9 cellular contexts compared by ENCODE assay signal in the genomic region with DNA sequence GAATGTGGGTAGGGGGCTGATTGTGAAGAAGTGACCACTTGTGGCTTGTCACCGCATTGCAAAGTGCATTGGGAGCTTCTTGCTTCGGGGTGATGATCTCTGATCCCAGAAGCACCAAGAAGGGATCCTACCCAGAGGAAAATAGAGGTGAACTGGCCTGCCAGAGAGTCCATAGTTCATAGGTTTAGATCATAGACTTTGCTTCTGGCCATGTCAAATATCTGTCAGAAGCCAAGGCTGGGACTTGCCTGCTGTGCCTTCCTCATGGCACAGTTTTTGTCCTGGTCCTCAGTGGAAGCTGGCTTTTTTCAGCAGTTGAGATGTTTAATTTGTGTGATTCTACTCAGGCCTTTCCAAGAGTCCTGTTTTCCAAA. TPM values are rescaled to one million over a fixed set of nuclear protein-coding genes. Genes with fewer than 3 reads are reported as not detected.
A peak's percentile ranks its signal among the peaks of the same experiment; 100 is the strongest.
DNase-seq lines count a peak whose midpoint lies in the region; ATAC-seq, FAIRE-seq and TF ChIP-seq lines count a peak whose summit lies in the region.
"Had no signal": no experiment of that assay in that cellular context is flagged by ENCODE, and none has a peak within 500 bp of the region (broad histone marks: within the 10 kb centered on the region; RNA-seq: fewer than 3 reads in every experiment).

No MANE protein-coding gene starts in this region.

- no peaks in the 10 kb centered on the region; the same call in 1 of the 2 replicates for H4K20me1 ChIP-seq in K562 (replicated peaks; ENCODE audit: control insufficient read depth, insufficient read depth, low read length)

- FAIRE-seq in K562 (lab: Jason Lieb, UNC): no peak

- no peak overlapping the region for H4K8ac ChIP-seq in mesenchymal stem cell (ENCODE audit: low read length)

- H3K4me1 ChIP-seq in heart left ventricle (peaks cover 7 to 57% (median 40%) of the 10 kb centered on the region in 12 donors), K562 (replicated peaks in 1 of 2; ENCODE audit: control insufficient read depth in 2 of 2, insufficient read depth in 2 of 2, low read length in 2 of 2) (peaks cover 9 to 27% of the 10 kb centered on the region in 2 experiments; a peak in 4 of 5 replicates), mesenchymal stem cell (ENCODE audit: control insufficient read depth, insufficient read depth, low read depth, low read length) (peaks cover 7% of the 10 kb centered on the region), vagina (peaks cover 47% of the 10 kb centered on the region)

- no peak for ATAC-seq in heart left ventricle
- no peak for ATAC-seq in left cardiac atrium
- no peak for ATAC-seq in K562
- ATAC-seq in HG02840 (IDR thresholded peaks at IDR 0.05; ENCODE audit: low FRiP score, unreplicated experiment): no peak

- in situ Hi-C loops in K562 (cut with MboI): no loop called here

- no peak for TF ChIP-seq EP300 in K562 (IDR thresholded peaks at IDR 0.05; ENCODE audit: low read length)

- no peak overlapping the region for H3K23ac ChIP-seq in mesenchymal stem cell (ENCODE audit: low read length in 2 of 2)

- no peak overlapping the region for H2BK12ac ChIP-seq in mesenchymal stem cell (ENCODE audit: low read length in 2 of 2)

- H3K27me3 ChIP-seq in heart left ventricle (no peaks in the 10 kb centered on the region), K562 (ENCODE audit: control insufficient read depth in 2 of 2, insufficient read depth in 2 of 2, low read length in 2 of 2) (no peaks in the 10 kb centered on the region), mesenchymal stem cell (ENCODE audit: control insufficient read depth in 1 of 2, insufficient read depth in 1 of 2, low read length in 2 of 2) (no peaks in the 10 kb centered on the region), vagina (no peaks in the 10 kb centered on the region)

- peak overlapping the region; percentile 65 to 98 (median 90) for H3K4me3 ChIP-seq in heart left ventricle
- peak overlapping the region; percentile 89 for H3K4me3 ChIP-seq in K562
- peak overlapping the region; percentile 88 to 90 for H3K4me3 ChIP-seq in mesenchymal stem cell (ENCODE audit: insufficient read depth in 1 of 2, low read depth in 1 of 2, low read length in 2 of 2)
- peak overlapping the region; percentile 64 to 92 for H3K4me3 ChIP-seq in vagina

- H3K27ac ChIP-seq in heart left ventricle: peak overlapping the region in 11 of 12 donors; percentile 65 to 96 (median 92)
- H3K27ac ChIP-seq in K562 (ENCODE audit: extremely low read depth, low read depth, low read length): peak overlapping the region; percentile 76; the same call in 2 of the 3 replicates
- no peak overlapping the region for H3K27ac ChIP-seq in mesenchymal stem cell (ENCODE audit: low read length, poor library complexity, severe bottlenecking)
- peak overlapping the region; percentile 81 for H3K27ac ChIP-seq in vagina

- peaks cover 15% of the 10 kb centered on the region for H3K79me1 ChIP-seq in mesenchymal stem cell (replicated peaks; ENCODE audit: low read length, poor library complexity, severe bottlenecking)

- H3K9me3 ChIP-seq in heart left ventricle (no peaks in the 10 kb centered on the region), K562 (replicated peaks; ENCODE audit: control insufficient read depth, insufficient read depth, low read depth, low read length) (no peaks in the 10 kb centered on the region), mesenchymal stem cell (ENCODE audit: control insufficient read depth, low read length) (no peaks in the 10 kb centered on the region), vagina (no peaks in the 10 kb centered on the region)

- no peak; a peak in 1 of 4 replicates for TF ChIP-seq RAD21 in K562 (CRISPR knock-in tag; conservative IDR thresholded peaks at IDR 0.05 in 1 of 2, IDR thresholded peaks at IDR 0.05 in 1 of 2)

- H3K9ac ChIP-seq in K562 (ENCODE audit: insufficient read depth in 1 of 2, low read depth in 2 of 2, low read length in 2 of 2): peak overlapping the region; percentile 71 to 96
- H3K9ac ChIP-seq in mesenchymal stem cell (ENCODE audit: low read length): peak overlapping the region; percentile 95

- H3K14ac ChIP-seq in mesenchymal stem cell (ENCODE audit: low read length in 2 of 2): no peak overlapping the region

- H3K4ac ChIP-seq in mesenchymal stem cell (ENCODE audit: low read depth in 1 of 2, low read length in 2 of 2): no peak overlapping the region

- CTCF ChIA-PET in K562 (lab: Yijun Ruan, JAX; ENCODE audit: low intra/inter-chr PET ratio): no interaction called here

- peak overlapping the region; percentile 84 for H3K4me2 ChIP-seq in K562 (ENCODE audit: insufficient read depth, low read length)
- peak overlapping the region; percentile 96 for H3K4me2 ChIP-seq in mesenchymal stem cell (ENCODE audit: low read length, poor library complexity, severe bottlenecking)

- intact Hi-C loops in heart left ventricle (cut with DNase I): no loop called here
- intact Hi-C loops in left cardiac atrium (cut with DNase I): no loop called here
- intact Hi-C loops in K562 (cut with micrococcal nuclease): loop anchor here (2.0 to 10.0 kb wide), 2 partner anchors 24 to 318 kb away; partner anchors contain the start of gene NDST2
- intact Hi-C loops in vagina (cut with DNase I): no loop called here

- no peak overlapping the region for H2BK15ac ChIP-seq in mesenchymal stem cell (ENCODE audit: low read depth, poor library complexity, severe bottlenecking)

- H2BK120ac ChIP-seq in mesenchymal stem cell (ENCODE audit: low read depth, low read length): no peak overlapping the region

- H3K18ac ChIP-seq in mesenchymal stem cell (ENCODE audit: low read depth in 1 of 2, low read length in 2 of 2): no peak overlapping the region

- H3K9me1 ChIP-seq in K562 (ENCODE audit: control insufficient read depth, insufficient read depth, low read length): no peaks in the 10 kb centered on the region

- POLR2A ChIA-PET in K562 (lab: Yijun Ruan, JAX): interaction anchor here (0.7 to 6.7 kb wide), 9 partner anchors 9 to 56 kb away, joined by 3 to 61 read pairs (median 4); a partner anchor contains a TSS

- TF ChIP-seq CTCF in heart left ventricle (IDR thresholded peaks at IDR 0.05) (no peak), K562 (IDR thresholded peaks at IDR 0.05 in 2 of 3, conservative IDR thresholded peaks at IDR 0.05 in 1 of 3; ENCODE audit: insufficient read depth in 2 of 3, low read depth in 1 of 3, low read length in 3 of 3) (0 out of 6 replicates have a peak, but pooled peaks of 2 of the 3 experiments have one; percentile 14 to 38), vagina (IDR thresholded peaks at IDR 0.05) (no peak)

- H4K91ac ChIP-seq in mesenchymal stem cell (ENCODE audit: low read length): no peak overlapping the region

- H3K36me3 ChIP-seq in heart left ventricle (peaks cover 5 to 30% (median 29%) of the 10 kb centered on the region in 9 donors), K562 (ENCODE audit: control insufficient read depth, insufficient read depth, low read length) (peaks cover 35% of the 10 kb centered on the region; the same call in 2 of the 3 replicates), mesenchymal stem cell (ENCODE audit: control insufficient read depth in 1 of 2, insufficient read depth in 2 of 2, low read depth in 1 of 2, low read length in 2 of 2) (peaks cover 28 to 31% of the 10 kb centered on the region in 2 experiments), vagina (peaks cover 0 to 30% of the 10 kb centered on the region in 2 donors)

- DNase-seq in heart left ventricle (no peak), left cardiac atrium (no peak), K562 (ENCODE audit: extremely low read depth in 1 of 4, low spot score in 3 of 4) (peak in 1 of 4 experiments; percentile 48), mesenchymal stem cell (no peak), vagina (ENCODE audit: extremely low spot score in 2 of 2) (no peak), HUDEP-2 (lab: John Stamatoyannopoulos, UW; ENCODE audit: unreplicated experiment in 76 of 76) (no peak), erythroblast (lab: John Stamatoyannopoulos, UW) (no peak)
- DNase-seq: NCI-H2227 treated with DMSO at 0.1 percent for 48 hours had no signal

- no TSS peak for BruUV-seq in K562 (replicated peaks; lab: Mats Ljungman, UMichigan)

- H2BK5ac ChIP-seq in mesenchymal stem cell (ENCODE audit: low read depth, low read length, poor library complexity, severe bottlenecking): no peak overlapping the region

- 0 to 4% (median 2%) methylated on average over 2 of the region's 2 CpGs for WGBS in heart left ventricle, 4 donors
- WGBS in K562 (ENCODE audit: insufficient coverage, low coverage, missing lambda C conversion rate): 9% methylated on average over 2 of the region's 2 CpGs
- 36% methylated on average over 2 of the region's 2 CpGs for WGBS in mesenchymal stem cell

- no peak overlapping the region for H2AK5ac ChIP-seq in mesenchymal stem cell (ENCODE audit: low read length, severe bottlenecking)

- peaks cover 50% of the 10 kb centered on the region for H3K79me2 ChIP-seq in K562 (ENCODE audit: control insufficient read depth, insufficient read depth, low read length)

- H2AFZ ChIP-seq in K562 (ENCODE audit: low read depth, low read length): 0 out of 2 replicates have a peak overlapping the region, but pooled peaks have one; percentile 94
- no peak overlapping the region for H2AFZ ChIP-seq in mesenchymal stem cell (ENCODE audit: low read depth, low read length)

- TF ChIP-seq POLR2A in heart left ventricle (IDR thresholded peaks at IDR 0.05): no peak
- TF ChIP-seq POLR2A in K562 (conservative IDR thresholded peaks at IDR 0.05): no peak
- no peak for TF ChIP-seq POLR2A in vagina (IDR thresholded peaks at IDR 0.05)
- no peak for TF ChIP-seq POLR2A in erythroblast (IDR thresholded peaks at IDR 0.05; ENCODE audit: low read length)

RNA-seq across cellular contexts. Expression of gene ZSWIM8, which starts 1.1 kb away (rescaled TPM):
- total RNA-seq in heart left ventricle (10 to 100 TPM; 37.6 to 69.7 (median 58.0) TPM), left cardiac atrium (10 to 100 TPM; 50.7 to 61.6 TPM), K562 (2014; rRNA removed) (21.9 and 34.2 TPM in 2 replicates), K562 (2014; rRNA removed; fragmentation: Illumina TruSeq; extraction: Trizol) (14.9 and 15.0 TPM in 2 replicates), K562 (2015; rRNA removed; fragmentation: Illumina TruSeq; extraction: Trizol) (26.7 and 30.0 TPM in 2 replicates), K562 (2021) (43.4 and 45.6 TPM in 2 replicates), vagina (123 TPM)
- polyA plus RNA-seq in heart left ventricle (10 to 100 TPM; 47.8 to 64.6 TPM), K562 (2011; rRNA removed) (35.1 and 76.4 TPM in 2 replicates), K562 (2014; fragmentation: Illumina TruSeq; extraction: Trizol) (40.7 and 51.3 TPM in 2 replicates), K562 (2014; fragmentation: Nextera tagmentation; extraction: Ambion mirVana) (1 to 10 TPM; 5.6 to 6.2 TPM), K562 (2014; rRNA removed) (38.4 and 47.8 TPM in 2 replicates)
- 202 and 543 TPM in 2 replicates for total RNA-seq in K562 (2011; cell fraction: chromatin; rRNA removed; ENCODE audit: low replicate concordance)
- 249 and 295 TPM in 2 replicates for total RNA-seq in K562 (2011; cell fraction: nucleolus; rRNA removed)
- total RNA-seq in K562 (2011; cell fraction: nucleoplasm; rRNA removed): 177 and 202 TPM in 2 replicates
- polyA plus RNA-seq in K562 (2011; cell fraction: cytosol; rRNA removed): 51.3 and 87.4 TPM in 2 replicates
- 367 and 476 TPM in 2 replicates for polyA plus RNA-seq in K562 (2011; cell fraction: nucleus; rRNA removed)
- 41.4 and 84.7 TPM in 2 replicates for polyA plus RNA-seq in K562 (2012)
- polyA minus RNA-seq in K562 (2011; rRNA and poly(A)+ RNA removed): 34.3 and 47.0 TPM in 2 replicates
- polyA minus RNA-seq in K562 (2011; cell fraction: cytosol; rRNA and poly(A)+ RNA removed): 38.9 and 42.1 TPM in 2 replicates
- polyA minus RNA-seq in K562 (2011; cell fraction: nucleus; rRNA and poly(A)+ RNA removed): 56.4 and 72.0 TPM in 2 replicates
- 89.1 TPM for polyA plus RNA-seq in mesenchymal stem cell (2013, experiment 1 of 2)
- polyA plus RNA-seq in mesenchymal stem cell (2013, experiment 2 of 2): 80.7 TPM

RNA-seq across cellular contexts. Expression of gene CHCHD1, which starts 4.7 kb away (rescaled TPM):
- total RNA-seq in heart left ventricle (10 to 100 TPM; 17.3 to 39.8 (median 22.7) TPM), left cardiac atrium (10 to 100 TPM; 21.7 to 24.7 TPM), K562 (2014; rRNA removed) (82.9 and 130 TPM in 2 replicates), K562 (2014; rRNA removed; fragmentation: Illumina TruSeq; extraction: Trizol) (68.2 and 79.6 TPM in 2 replicates), K562 (2015; rRNA removed; fragmentation: Illumina TruSeq; extraction: Trizol) (69.6 and 83.4 TPM in 2 replicates), K562 (2021) (52.9 and 54.9 TPM in 2 replicates), vagina (19.6 TPM)
- polyA plus RNA-seq in heart left ventricle (10 to 100 TPM; 76.0 to 77.9 TPM), K562 (2011; rRNA removed) (84.9 and 110 TPM in 2 replicates), K562 (2014; fragmentation: Illumina TruSeq; extraction: Trizol) (59.5 and 75.0 TPM in 2 replicates), K562 (2014; fragmentation: Nextera tagmentation; extraction: Ambion mirVana) (100 to 1,000 TPM in 1 of 2 experiments, 10 to 100 TPM in 1; 89.7 to 114 TPM), K562 (2014; rRNA removed) (126 and 135 TPM in 2 replicates)
- total RNA-seq in K562 (2011; cell fraction: chromatin; rRNA removed; ENCODE audit: low replicate concordance): 21.6 and 37.5 TPM in 2 replicates
- 20.1 and 25.8 TPM in 2 replicates for total RNA-seq in K562 (2011; cell fraction: nucleolus; rRNA removed)
- total RNA-seq in K562 (2011; cell fraction: nucleoplasm; rRNA removed): 37.9 and 46.2 TPM in 2 replicates
- 54.8 and 55.0 TPM in 2 replicates for polyA plus RNA-seq in K562 (2011; cell fraction: cytosol; rRNA removed)
- polyA plus RNA-seq in K562 (2011; cell fraction: nucleus; rRNA removed): 33.4 and 48.1 TPM in 2 replicates
- 70.3 and 131 TPM in 2 replicates for polyA plus RNA-seq in K562 (2012)
- polyA minus RNA-seq in K562 (2011; rRNA and poly(A)+ RNA removed): 21.0 and 21.1 TPM in 2 replicates
- 11.0 and 14.1 TPM in 2 replicates for polyA minus RNA-seq in K562 (2011; cell fraction: cytosol; rRNA and poly(A)+ RNA removed)
- 11.0 and 27.2 TPM in 2 replicates for polyA minus RNA-seq in K562 (2011; cell fraction: nucleus; rRNA and poly(A)+ RNA removed)
- 112 TPM for polyA plus RNA-seq in mesenchymal stem cell (2013, experiment 1 of 2)
- polyA plus RNA-seq in mesenchymal stem cell (2013, experiment 2 of 2): 116 TPM

RNA-seq across cellular contexts. Expression of gene NDST2, which starts 24.9 kb away (rescaled TPM):
- total RNA-seq in heart left ventricle (10 to 100 TPM in 6 of 9 donors, 1 to 10 TPM in 3; 5.8 to 32.3 (median 12.3) TPM), left cardiac atrium (10 to 100 TPM; 14.1 to 20.2 TPM), K562 (2014; rRNA removed) (27.2 and 32.1 TPM in 2 replicates), K562 (2014; rRNA removed; fragmentation: Illumina TruSeq; extraction: Trizol) (12.5 and 14.7 TPM in 2 replicates), K562 (2015; rRNA removed; fragmentation: Illumina TruSeq; extraction: Trizol) (18.2 and 19.6 TPM in 2 replicates), K562 (2021) (33.9 and 35.7 TPM in 2 replicates), vagina (52.8 TPM)
- polyA plus RNA-seq in heart left ventricle (1 to 10 TPM; 8.3 to 9.4 TPM), K562 (2011; rRNA removed) (23.8 and 31.6 TPM in 2 replicates), K562 (2014; fragmentation: Illumina TruSeq; extraction: Trizol) (22.6 TPM in 2 replicates), K562 (2014; fragmentation: Nextera tagmentation; extraction: Ambion mirVana) (1 to 10 TPM; 4.7 to 6.3 TPM), K562 (2014; rRNA removed) (30.5 and 31.4 TPM in 2 replicates)
- total RNA-seq in K562 (2011; cell fraction: chromatin; rRNA removed; ENCODE audit: low replicate concordance): 130 and 235 TPM in 2 replicates
- total RNA-seq in K562 (2011; cell fraction: nucleolus; rRNA removed): 102 and 121 TPM in 2 replicates
- total RNA-seq in K562 (2011; cell fraction: nucleoplasm; rRNA removed): 108 and 109 TPM in 2 replicates
- 23.7 and 30.6 TPM in 2 replicates for polyA plus RNA-seq in K562 (2011; cell fraction: cytosol; rRNA removed)
- 99.8 and 108 TPM in 2 replicates for polyA plus RNA-seq in K562 (2011; cell fraction: nucleus; rRNA removed)
- polyA plus RNA-seq in K562 (2012): 42.1 and 123 TPM in 2 replicates
- polyA minus RNA-seq in K562 (2011; rRNA and poly(A)+ RNA removed): 22.0 and 23.5 TPM in 2 replicates
- polyA minus RNA-seq in K562 (2011; cell fraction: cytosol; rRNA and poly(A)+ RNA removed): 12.5 and 14.2 TPM in 2 replicates
- polyA minus RNA-seq in K562 (2011; cell fraction: nucleus; rRNA and poly(A)+ RNA removed): 44.3 and 53.9 TPM in 2 replicates
- 16.6 TPM for polyA plus RNA-seq in mesenchymal stem cell (2013, experiment 1 of 2)
- polyA plus RNA-seq in mesenchymal stem cell (2013, experiment 2 of 2): 16.7 TPM

RNA-seq across cellular contexts. Expression of gene SEC24C, which starts 42.3 kb away (rescaled TPM):
- total RNA-seq in heart left ventricle: 10 to 100 TPM; 42.8 to 65.5 (median 49.5) TPM
- 10 to 100 TPM; 26.4 to 59.6 TPM for polyA plus RNA-seq in heart left ventricle
- 10 to 100 TPM; 42.9 to 52.6 TPM for total RNA-seq in left cardiac atrium
- total RNA-seq in K562 (2011; cell fraction: chromatin; rRNA removed; ENCODE audit: low replicate concordance): 185 and 253 TPM in 2 replicates
- 121 and 131 TPM in 2 replicates for total RNA-seq in K562 (2011; cell fraction: nucleolus; rRNA removed)
- total RNA-seq in K562 (2011; cell fraction: nucleoplasm; rRNA removed): 132 and 136 TPM in 2 replicates
- 70.5 and 99.4 TPM in 2 replicates for total RNA-seq in K562 (2014; rRNA removed)
- 48.6 and 48.7 TPM in 2 replicates for total RNA-seq in K562 (2014; rRNA removed; fragmentation: Illumina TruSeq; extraction: Trizol)
- total RNA-seq in K562 (2015; rRNA removed; fragmentation: Illumina TruSeq; extraction: Trizol): 55.5 and 59.4 TPM in 2 replicates
- total RNA-seq in K562 (2021): 103 and 115 TPM in 2 replicates
- polyA plus RNA-seq in K562 (2011; rRNA removed): 97.4 and 150 TPM in 2 replicates
- polyA plus RNA-seq in K562 (2011; cell fraction: cytosol; rRNA removed): 116 and 140 TPM in 2 replicates
- polyA plus RNA-seq in K562 (2011; cell fraction: nucleus; rRNA removed): 227 TPM in 2 replicates
- polyA plus RNA-seq in K562 (2012): 94.4 and 137 TPM in 2 replicates
- 108 and 110 TPM in 2 replicates for polyA plus RNA-seq in K562 (2014; fragmentation: Illumina TruSeq; extraction: Trizol)
- polyA plus RNA-seq in K562 (2014; fragmentation: Nextera tagmentation; extraction: Ambion mirVana): 10 to 100 TPM; 19.0 to 88.4 TPM
- 64.7 and 68.8 TPM in 2 replicates for polyA plus RNA-seq in K562 (2014; rRNA removed)
- 164 and 184 TPM in 2 replicates for polyA minus RNA-seq in K562 (2011; rRNA and poly(A)+ RNA removed)
- 98.3 and 102 TPM in 2 replicates for polyA minus RNA-seq in K562 (2011; cell fraction: cytosol; rRNA and poly(A)+ RNA removed)
- 40.7 and 54.6 TPM in 2 replicates for polyA minus RNA-seq in K562 (2011; cell fraction: nucleus; rRNA and poly(A)+ RNA removed)
- 39.6 TPM for polyA plus RNA-seq in mesenchymal stem cell (2013, experiment 1 of 2)
- polyA plus RNA-seq in mesenchymal stem cell (2013, experiment 2 of 2): 36.9 TPM
- 47.9 TPM for total RNA-seq in vagina

Comparison
In these comparisons a context has a peak if more than half of its experiments do, and no peak if none do; other contexts are left out.
1. CTCF ChIP-seq: peak in K562 (2 of 3); none in heart left ventricle (0 of 12) and vagina (0 of 3).
2. Peak in every context shown above with its lines, with median percentiles within 50 percentile points of each other: H3K4me3 ChIP-seq.